In genomic region chr1:65722461-65722860, GRCh38 we compare ENCODE assay signal across 15 cellular contexts.
"Had no signal": no experiment of that assay in that cellular context is flagged by ENCODE, and none has a peak within 500 bp of the region (broad histone marks: within the 10 kb centered on the region; RNA-seq: fewer than 3 reads in every experiment).

No MANE protein-coding gene starts in this region.

- H3K27ac Mint-ChIP-seq: naive thymus-derived CD8-positive, alpha-beta T cell had no signal

- H3K4me3 ChIP-seq: dorsolateral prefrontal cortex, heart right ventricle, mucosa of descending colon, right atrium auricular region had no signal

- H3K4me3 Mint-ChIP-seq: naive thymus-derived CD8-positive, alpha-beta T cell; neural crest cell had no signal

- ATAC-seq: heart right ventricle; left lobe of liver; mucosa of descending colon; naive thymus-derived CD8-positive, alpha-beta T cell had no signal

- DNase-seq: cortex of kidney; effector CD8-positive, alpha-beta T cell; heart right ventricle; islet precursor cell; mammary epithelial cell; mucosa of descending colon; naive thymus-derived CD8-positive, alpha-beta T cell; small intestine; stimulated activated CD4-positive, alpha-beta T cell treated with anti-CD3 and anti-CD28 coated beads, Interleukin-12 subunit alpha, Interleukin-12 subunit beta, amount 100 ng/mL, for 4 hours; stimulated activated naive CD4-positive, alpha-beta T cell; trophoblast cell had no signal

- H3K27me3 ChIP-seq: dorsolateral prefrontal cortex, right atrium auricular region had no signal

- H3K4me1 Mint-ChIP-seq: neural crest cell had no signal

- H3K36me3 ChIP-seq: heart right ventricle, right atrium auricular region had no signal

- H3K36me3 Mint-ChIP-seq: naive thymus-derived CD8-positive, alpha-beta T cell had no signal

- H3K4me1 ChIP-seq: heart right ventricle, right atrium auricular region had no signal

- H3K27ac ChIP-seq: dorsolateral prefrontal cortex, heart right ventricle, right atrium auricular region had no signal
